Comparison of ENCODE assay signal across 17 cellular contexts in genomic region chr11:2675540-2675939, GRCh38. TPM values are rescaled to one million over a fixed set of nuclear protein-coding genes. Genes with fewer than 3 reads are reported as not detected.
DNase-seq lines count a peak whose midpoint lies in the region; ATAC-seq, FAIRE-seq and TF ChIP-seq lines count a peak whose summit lies in the region.
"Had no signal": no experiment of that assay in that cellular context is flagged by ENCODE, and none has a peak within 500 bp of the region (broad histone marks: within the 10 kb centered on the region; RNA-seq: fewer than 3 reads in every experiment).

No MANE protein-coding gene starts in this region.

- WGBS in testis, 2 donors, result 90 to 97% methylated on average over 7 of the region's 7 CpGs
- 67% methylated on average over 7 of the region's 7 CpGs for WGBS in esophagus muscularis mucosa

- TF ChIP-seq CTCF in testis (IDR thresholded peaks at IDR 0.05) (no peak), esophagus muscularis mucosa (IDR thresholded peaks at IDR 0.05) (no peak)

- H3K36me3 ChIP-seq in testis (ENCODE audit: low read depth, missing control alignments), result no peaks in the 10 kb centered on the region
- no peaks in the 10 kb centered on the region for H3K36me3 ChIP-seq in esophagus muscularis mucosa
- H3K36me3 ChIP-seq: lower lobe of right lung had no signal

- TF ChIP-seq POLR2A in testis (IDR thresholded peaks at IDR 0.05), result no peak
- no peak for TF ChIP-seq POLR2A in GM12892 (IDR thresholded peaks at IDR 0.05; ENCODE audit: low read depth, low read length)
- TF ChIP-seq POLR2A in esophagus muscularis mucosa (IDR thresholded peaks at IDR 0.05; ENCODE audit: low read depth), result no peak

- H3K27me3 ChIP-seq in testis (no peaks in the 10 kb centered on the region), esophagus muscularis mucosa (no peaks in the 10 kb centered on the region)
- H3K27me3 ChIP-seq: right lobe of liver had no signal

- H3K27ac ChIP-seq in testis, result no peak overlapping the region
- peak overlapping the region in 1 of 4 donors; percentile 44 for H3K27ac ChIP-seq in esophagus muscularis mucosa (replicated peaks in 1 of 4)
- H3K27ac ChIP-seq: A549, GM23248, lower lobe of right lung, right lobe of liver had no signal

- peak; percentile 41 for DNase-seq in activated effector memory CD4-positive, alpha-beta T cell treated with anti-CD3 and anti-CD28 coated beads, Interleukin-2, amount 50 U/mL, for 16 hours
- DNase-seq in activated effector memory CD4-positive, alpha-beta T cell treated with Interleukin-2 at 50 U/mL for 16 hours, result no peak
- DNase-seq in foreskin melanocyte (peak; percentile 61), mesenteric fat pad (ENCODE audit: low spot score) (peak; percentile 75), testis (peak; percentile 4), GM12892 (ENCODE audit: insufficient read length) (no peak), esophagus muscularis mucosa (ENCODE audit: extremely low spot score) (no peak)
- DNase-seq: activated naive CD4-positive, alpha-beta T cell treated with Interleukin-2 at 50 U/mL for 16 hours; CD4-positive, CD25-positive, alpha-beta regulatory T cell; GM23248; lower lobe of right lung; NCI-H1436 treated with DMSO at 0.1 percent for 48 hours; right lobe of liver; stimulated activated CD4-positive, alpha-beta T cell treated with anti-CD3 and anti-CD28 coated beads, Interleukin-4, amount 100 ng/mL, for 1 hour; SW 1271 had no signal

- no peak for ATAC-seq in GM19463 (IDR thresholded peaks at IDR 0.05; ENCODE audit: unreplicated experiment)
- ATAC-seq: A549, lower lobe of right lung had no signal

- H3K4me3 ChIP-seq in testis (no peak overlapping the region), esophagus muscularis mucosa (no peak overlapping the region)
- H3K4me3 ChIP-seq: A549, GM23248, lower lobe of right lung, right lobe of liver had no signal

- no peak for FAIRE-seq in GM12892 (lab: Jason Lieb, UNC)
- FAIRE-seq: A549 had no signal

- H3K9me3 ChIP-seq in testis (no peaks in the 10 kb centered on the region), esophagus muscularis mucosa (no peaks in the 10 kb centered on the region)
- H3K9me3 ChIP-seq: A549, lower lobe of right lung, right lobe of liver had no signal

- H3K4me1 ChIP-seq in testis (peaks cover 4% of the 10 kb centered on the region), esophagus muscularis mucosa (peaks cover 21 to 40% (median 27%) of the 10 kb centered on the region in 4 donors)
- H3K4me1 ChIP-seq: A549, right lobe of liver had no signal

- TF ChIP-seq EP300 in esophagus muscularis mucosa (IDR thresholded peaks at IDR 0.05), result no peak

- intact Hi-C loops in testis (cut with DNase I; ENCODE audit: low total_unique reads) (no loop called here), esophagus muscularis mucosa (cut with DNase I) (no loop called here)

RNA-seq across cellular contexts. Expression of gene KCNQ1OT1, which starts 24.3 kb away (rescaled TPM):
- total RNA-seq in mesenteric fat pad, result 3.0 TPM
- 1 to 10 TPM; 4.0 to 5.9 TPM for total RNA-seq in testis
- polyA plus RNA-seq in testis (ENCODE audit: insufficient read depth, low read depth, low replicate concordance), result 0.20 TPM
- polyA plus RNA-seq in GM12892 (2012; ENCODE audit: missing spikeins), result 0.53 TPM
- 1 to 10 TPM in 2 of 4 donors, under 1 TPM in 2; 0.66 to 2.5 (median 1.3) TPM for total RNA-seq in esophagus muscularis mucosa

Comparison
In these comparisons a context has a peak if more than half of its experiments do, and no peak if none do; other contexts are left out.
1. DNase-seq: peak in activated effector memory CD4-positive, alpha-beta T cell treated with anti-CD3 and anti-CD28 coated beads, Interleukin-2, amount 50 U/mL, for 16 hours (single experiment), foreskin melanocyte (single experiment), mesenteric fat pad (single experiment) and testis (single experiment); none in activated effector memory CD4-positive, alpha-beta T cell treated with Interleukin-2 at 50 U/mL for 16 hours (single experiment), GM12892 (single experiment) and esophagus muscularis mucosa (single experiment).